9 cellular contexts compared by ENCODE assay signal in genomic region chr19:52237771-52238400, GRCh38. TPM values are rescaled to one million over a fixed set of nuclear protein-coding genes. Genes with fewer than 3 reads are reported as not detected.
DNase-seq lines count a peak whose midpoint lies in the region; ATAC-seq and TF ChIP-seq lines count a peak whose summit lies in the region.
"Had no signal": no experiment of that assay in that cellular context is flagged by ENCODE, and none has a peak within 500 bp of the region (broad histone marks: within the 10 kb centered on the region; RNA-seq: fewer than 3 reads in every experiment).

No MANE protein-coding gene starts in this region.

- no peak overlapping the region for H3K27ac ChIP-seq in WERI-Rb-1
- H3K27ac ChIP-seq in caudate nucleus (ENCODE audit: low read depth, low read length), result no peak overlapping the region
- H3K27ac ChIP-seq: BLaER1 had no signal

- ATAC-seq in left lobe of liver, result peak; percentile 98
- ATAC-seq in HG03175 (IDR thresholded peaks at IDR 0.05; ENCODE audit: unreplicated experiment), result no peak

- DNase-seq in NCI-H1417 (lab: John Stamatoyannopoulos, UW) (peak; percentile 20 to 74 (median 69)), NCI-H1417 treated with DMSO at 0.1 percent for 48 hours (lab: John Stamatoyannopoulos, UW) (no peak), NCI-H146 treated with DMSO at 0.1 percent for 48 hours (lab: John Stamatoyannopoulos, UW; ENCODE audit: unreplicated experiment) (peak; percentile 21), WERI-Rb-1 (peak; percentile 63), caudate nucleus (lab: John Stamatoyannopoulos, UW) (peak in 47 of 61 donors; percentile 1 to 60 (median 10)), left lobe of liver (ENCODE audit: low spot score) (peak; percentile 54)
- peak; percentile 49 to 51 for DNase-seq in stimulated activated CD4-positive, alpha-beta T cell treated with anti-CD3 and anti-CD28 coated beads, Interleukin-4, amount 100 ng/mL, for 4 hours

- H3K4me3 ChIP-seq in WERI-Rb-1 (ENCODE audit: low read depth, low read length), result no peak overlapping the region
- H3K4me3 ChIP-seq: BLaER1 had no signal

- no peaks in the 10 kb centered on the region for H3K36me3 ChIP-seq in WERI-Rb-1
- H3K36me3 ChIP-seq: BLaER1 had no signal

- H3K9me3 ChIP-seq in WERI-Rb-1 (ENCODE audit: severe bottlenecking), result no peaks in the 10 kb centered on the region
- H3K9me3 ChIP-seq: BLaER1 had no signal

- peak; percentile 62 for TF ChIP-seq CTCF in WERI-Rb-1 (IDR thresholded peaks at IDR 0.05; ENCODE audit: low read depth, low read length)

- no peaks in the 10 kb centered on the region for H3K27me3 ChIP-seq in WERI-Rb-1 (ENCODE audit: insufficient read depth, low read depth, severe bottlenecking)
- H3K27me3 ChIP-seq: BLaER1 had no signal

RNA-seq across cellular contexts. Expression of gene ZNF766, which starts 31.5 kb away (rescaled TPM):
- 5.5 TPM for total RNA-seq in left lobe of liver

RNA-seq across cellular contexts. Expression of gene PPP2R1A, which starts 48.0 kb away (rescaled TPM):
- total RNA-seq in left lobe of liver, result 68.4 TPM

RNA-seq across cellular contexts. Expression of gene ZNF480, which starts 59.1 kb away (rescaled TPM):
- 4.6 TPM for total RNA-seq in left lobe of liver
